9 cellular contexts compared by ENCODE assay signal in genomic region chr15:71295242-71296031, GRCh38.
A peak's percentile ranks its signal among the peaks of the same experiment; 100 is the strongest.
DNase-seq lines count a peak whose midpoint lies in the region; ATAC-seq, FAIRE-seq and TF ChIP-seq lines count a peak whose summit lies in the region.
"Had no signal": no experiment of that assay in that cellular context is flagged by ENCODE, and none has a peak within 500 bp of the region (broad histone marks: within the 10 kb centered on the region; RNA-seq: fewer than 3 reads in every experiment).

No MANE protein-coding gene starts in this region.

- H3K4me1 ChIP-seq in mucosa of rectum (ENCODE audit: control insufficient read depth in 2 of 2, insufficient read depth in 2 of 2, low read length in 2 of 2) = peaks cover 11 to 25% of the 10 kb centered on the region in 2 donors

- no peaks in the 10 kb centered on the region for H3K9me3 ChIP-seq in mucosa of rectum (ENCODE audit: control insufficient read depth in 2 of 2, low read length in 2 of 2)

- no peak overlapping the region for H3K27ac Mint-ChIP-seq in immature natural killer cell

- no peak for ATAC-seq in HG03469 (IDR thresholded peaks at IDR 0.05; ENCODE audit: unreplicated experiment)

- H3K27me3 Mint-ChIP-seq in immature natural killer cell (ENCODE audit: low read depth in 3 of 3) = peaks cover 3 to 5% (median 4%) of the 10 kb centered on the region in 3 donors

- no peaks in the 10 kb centered on the region for H3K9me3 Mint-ChIP-seq in immature natural killer cell

- TF ChIP-seq CTCF in AG09319 (IDR thresholded peaks at IDR 0.05; ENCODE audit: low read depth, low read length) (no peak), bronchial epithelial cell (IDR thresholded peaks at IDR 0.05; ENCODE audit: insufficient read depth, low read length, severe bottlenecking) (no peak)

- peak; percentile 93 for FAIRE-seq in bronchial epithelial cell (lab: Jason Lieb, UNC)
- FAIRE-seq: GM18507 had no signal

- H3K36me3 Mint-ChIP-seq in immature natural killer cell = no peaks in the 10 kb centered on the region

- DNase-seq in AG09319 (ENCODE audit: extremely low read depth, low read depth) (peak; percentile 95), LHCN-M2 (ENCODE audit: low read depth) (peak; percentile 100), bronchial epithelial cell (ENCODE audit: low read depth) (peak; percentile 100), HuH-7.5 (ENCODE audit: low spot score) (no peak), immature natural killer cell (no peak), NCI-H2107 treated with DMSO at 0.1 percent for 48 hours (lab: John Stamatoyannopoulos, UW; ENCODE audit: unreplicated experiment) (no peak)

- H3K36me3 ChIP-seq in bronchial epithelial cell (ENCODE audit: control insufficient read depth, insufficient read depth, low read length) = no peaks in the 10 kb centered on the region
- H3K36me3 ChIP-seq in mucosa of rectum (ENCODE audit: control insufficient read depth in 2 of 2, insufficient read depth in 2 of 2, low read length in 2 of 2) = no peaks in the 10 kb centered on the region

- H3K4me1 Mint-ChIP-seq in immature natural killer cell = peaks cover 15 to 18% of the 10 kb centered on the region in 2 donors

- H3K27me3 ChIP-seq in bronchial epithelial cell (ENCODE audit: control insufficient read depth, insufficient read depth, low read length) (no peaks in the 10 kb centered on the region), mucosa of rectum (ENCODE audit: control insufficient read depth in 2 of 2, insufficient read depth in 2 of 2, low read length in 2 of 2) (no peaks in the 10 kb centered on the region)

- H3K4me3 ChIP-seq in bronchial epithelial cell (ENCODE audit: low read depth, low read length) (no peak overlapping the region), mucosa of rectum (ENCODE audit: low read length in 2 of 2) (peak overlapping the region in 1 of 2 donors; percentile 4)

- peak overlapping the region; percentile 64 to 66 for H3K27ac ChIP-seq in mucosa of rectum (ENCODE audit: low read depth in 2 of 2, low read length in 2 of 2)

- no peak overlapping the region for H3K9ac ChIP-seq in mucosa of rectum (ENCODE audit: low read depth in 1 of 2, low read length in 2 of 2)

- H3K4me3 Mint-ChIP-seq in immature natural killer cell = no peak overlapping the region

Comparison
In these comparisons a context has a peak if more than half of its experiments do, and no peak if none do; other contexts are left out.
1. DNase-seq: peak in AG09319 (single experiment), LHCN-M2 (single experiment) and bronchial epithelial cell (single experiment); none in HuH-7.5 (single experiment), immature natural killer cell (0 of 3) and NCI-H2107 treated with DMSO at 0.1 percent for 48 hours (single experiment).